ENCODE assay signal across 10 cellular contexts in genomic region chr11:35174666-35175065, GRCh38. TPM values are rescaled to one million over a fixed set of nuclear protein-coding genes. Genes with fewer than 3 reads are reported as not detected.
DNase-seq lines count a peak whose midpoint lies in the region; ATAC-seq and TF ChIP-seq lines count a peak whose summit lies in the region.
"Had no signal": no experiment of that assay in that cellular context is flagged by ENCODE, and none has a peak within 500 bp of the region (broad histone marks: within the 10 kb centered on the region; RNA-seq: fewer than 3 reads in every experiment).

No MANE protein-coding gene starts in this region.

- H3K4me3 Mint-ChIP-seq in T-helper 2 cell treated with Interferon-gamma antibody and Interleukin-4, amounts not matched to agents 5 μg/mL and 100 μg/mL, for 36 hours = peak overlapping the region; percentile 57
- H3K4me3 Mint-ChIP-seq in stimulated activated naive B cell treated with anti-CD40 and anti-IgM and Interleukin-4, amounts not matched to agents 10 μg/mL and 1 μg/mL and 100 μg/mL, for 72 hours = peak overlapping the region; percentile 1
- H3K4me3 Mint-ChIP-seq: neural progenitor cell had no signal

- TF ChIP-seq RAD21 in HCT116 (IDR thresholded peaks at IDR 0.05; ENCODE audit: low read depth) = no peak

- H3K9me3 ChIP-seq in HCT116 (ENCODE audit: control insufficient read depth in 1 of 2, insufficient read depth in 1 of 2, low read depth in 1 of 2, low read length in 2 of 2) = no peaks in the 10 kb centered on the region

- H3K27ac Mint-ChIP-seq in T-helper 2 cell treated with Interferon-gamma antibody and Interleukin-4, amounts not matched to agents 5 μg/mL and 100 μg/mL, for 36 hours = peak overlapping the region; percentile 84
- H3K27ac Mint-ChIP-seq in stimulated activated naive B cell treated with anti-CD40 and anti-IgM and Interleukin-4, amounts not matched to agents 10 μg/mL and 1 μg/mL and 100 μg/mL, for 72 hours = peak overlapping the region; percentile 21
- H3K27ac Mint-ChIP-seq: neural progenitor cell had no signal

- H3K79me2 ChIP-seq in HCT116 (ENCODE audit: insufficient read depth, low read length) = peaks cover 94% of the 10 kb centered on the region

- no peak overlapping the region for H3K9ac ChIP-seq in HCT116 (ENCODE audit: low read length)
- H3K9ac ChIP-seq: neural progenitor cell had no signal

- no peaks in the 10 kb centered on the region for H3K9me2 ChIP-seq in HCT116 (ENCODE audit: insufficient read depth)

- BruUV-seq in HCT116 (replicated peaks; lab: Mats Ljungman, UMichigan) = no TSS peak

- RAD21 ChIA-PET in HCT116 (lab: Charles Lee; ENCODE audit: low non-redundant PET in 1 of 2, low total read pairs in 2 of 2, uncharacterized antibody in 2 of 2, unreplicated experiment in 2 of 2) = interaction anchor here in 1 of 2 experiments (0.9 kb wide), 1 partner anchor 34 kb away, joined by 4 read pairs; no protein-coding TSS in a partner anchor

- H3K27me3 Mint-ChIP-seq in T-helper 2 cell treated with Interferon-gamma antibody and Interleukin-4, amounts not matched to agents 5 μg/mL and 100 μg/mL, for 36 hours (ENCODE audit: low read depth) = no peaks in the 10 kb centered on the region
- no peaks in the 10 kb centered on the region for H3K27me3 Mint-ChIP-seq in stimulated activated naive B cell treated with anti-CD40 and anti-IgM and Interleukin-4, amounts not matched to agents 10 μg/mL and 1 μg/mL and 100 μg/mL, for 72 hours

- POLR2A ChIA-PET in HCT116 (lab: Charles Lee) = interaction anchor here (1.1 to 1.3 kb wide), 2 partner anchors 9 to 12 kb away, joined by 4 to 5 read pairs; no protein-coding TSS in a partner anchor

- intact Hi-C loops in HCT116 (cut with micrococcal nuclease) = no loop called here

- peaks cover 56 to 61% of the 10 kb centered on the region in 2 experiments for H3K4me1 ChIP-seq in HCT116 (ENCODE audit: control insufficient read depth in 1 of 2, insufficient read depth in 2 of 2, low read length in 2 of 2)

- peaks cover 29 to 33% of the 10 kb centered on the region in 2 experiments; a peak in 3 of 4 replicates for H3K36me3 ChIP-seq in HCT116 (ENCODE audit: control insufficient read depth in 1 of 2, insufficient read depth in 2 of 2, low read length in 2 of 2)
- H3K36me3 ChIP-seq: neural progenitor cell had no signal

- no peaks in the 10 kb centered on the region for H4K20me1 ChIP-seq in HCT116 (ENCODE audit: insufficient read depth)

- CTCF ChIA-PET in HCT116 (lab: Charles Lee) = interaction anchor here (1.2 kb wide), 1 partner anchor 177 kb away, joined by 3 read pairs; no protein-coding TSS in a partner anchor

- H2AFZ ChIP-seq in HCT116 (ENCODE audit: low read depth, low read length, poor library complexity, severe bottlenecking) = no peak overlapping the region
- H2AFZ ChIP-seq: neural progenitor cell had no signal

- no peak for TF ChIP-seq CTCF in HCT116 (IDR thresholded peaks at IDR 0.05 in 2 of 3, conservative IDR thresholded peaks at IDR 0.05 in 1 of 3; ENCODE audit: borderline replicate concordance in 1 of 3, insufficient read depth in 1 of 3, low read depth in 2 of 3, low read length in 2 of 3)
- no peak for TF ChIP-seq CTCF in fibroblast of pulmonary artery (IDR thresholded peaks at IDR 0.05; ENCODE audit: low read length, missing control alignments)

- peaks cover 69% of the 10 kb centered on the region for H3K36me3 Mint-ChIP-seq in T-helper 2 cell treated with Interferon-gamma antibody and Interleukin-4, amounts not matched to agents 5 μg/mL and 100 μg/mL, for 36 hours (ENCODE audit: low read depth)
- H3K36me3 Mint-ChIP-seq in stimulated activated naive B cell treated with anti-CD40 and anti-IgM and Interleukin-4, amounts not matched to agents 10 μg/mL and 1 μg/mL and 100 μg/mL, for 72 hours = peaks cover 21 to 42% of the 10 kb centered on the region in 2 donors
- H3K36me3 Mint-ChIP-seq: neural progenitor cell had no signal

- H3K27me3 ChIP-seq in HCT116 (ENCODE audit: insufficient read depth, low read length) = no peaks in the 10 kb centered on the region
- H3K27me3 ChIP-seq: neural progenitor cell had no signal

- H3K4me2 ChIP-seq in HCT116 (ENCODE audit: low read length) = peak overlapping the region; percentile 27
- H3K4me2 ChIP-seq: neural progenitor cell had no signal

- peak; percentile 21; the same call in 1 of the 2 replicates for ATAC-seq in HCT116
- peak; percentile 54 to 69 for ATAC-seq in stimulated activated naive B cell treated with anti-CD40 and anti-IgM and Interleukin-4, amounts not matched to agents 10 μg/mL and 1 μg/mL and 100 μg/mL, for 72 hours (replicated peaks)

- H3K4me3 ChIP-seq in HCT116 (replicated peaks in 1 of 2; ENCODE audit: low read depth in 1 of 2, low read length in 2 of 2) (no peak overlapping the region), fibroblast of pulmonary artery (replicated peaks; ENCODE audit: low read depth, low read length) (no peak overlapping the region)
- H3K4me3 ChIP-seq: neural progenitor cell had no signal

- H3K27ac ChIP-seq in HCT116 (ENCODE audit: low read depth, low read length) = peak overlapping the region; percentile 57
- H3K27ac ChIP-seq: neural progenitor cell had no signal

- DNase-seq in HCT116 (ENCODE audit: low read depth, low spot score) (no peak), fibroblast of pulmonary artery (ENCODE audit: low read depth) (peak; percentile 72), NCI-H2081 treated with DMSO at 0.1 percent for 48 hours (lab: John Stamatoyannopoulos, UW) (no peak), kidney tubule cell (ENCODE audit: low spot score) (no peak), NCI-H2196 treated with DMSO at 0.1 percent for 48 hours (lab: John Stamatoyannopoulos, UW; ENCODE audit: unreplicated experiment) (no peak)
- no peak for DNase-seq in T-helper 2 cell treated with Interferon-gamma antibody and Interleukin-4, amounts not matched to agents 5 μg/mL and 100 μg/mL, for 36 hours (ENCODE audit: low spot score)
- DNase-seq in stimulated activated naive B cell treated with anti-CD40 and anti-IgM and Interleukin-4, amounts not matched to agents 10 μg/mL and 1 μg/mL and 100 μg/mL, for 72 hours = no peak
- no peak for DNase-seq in effector CD4-positive, alpha-beta T cell
- DNase-seq: activated CD4-positive, CD25-positive, alpha-beta regulatory T cell had no signal

- no peak for TF ChIP-seq POLR2A in HCT116 (IDR thresholded peaks at IDR 0.05; ENCODE audit: borderline replicate concordance, extremely low read depth, insufficient read depth, insufficient read length)

- peaks cover 86% of the 10 kb centered on the region for H3K4me1 Mint-ChIP-seq in T-helper 2 cell treated with Interferon-gamma antibody and Interleukin-4, amounts not matched to agents 5 μg/mL and 100 μg/mL, for 36 hours (ENCODE audit: low read depth)
- peaks cover 36 to 78% of the 10 kb centered on the region in 2 donors for H3K4me1 Mint-ChIP-seq in stimulated activated naive B cell treated with anti-CD40 and anti-IgM and Interleukin-4, amounts not matched to agents 10 μg/mL and 1 μg/mL and 100 μg/mL, for 72 hours

- H3K9me3 Mint-ChIP-seq in T-helper 2 cell treated with Interferon-gamma antibody and Interleukin-4, amounts not matched to agents 5 μg/mL and 100 μg/mL, for 36 hours = no peaks in the 10 kb centered on the region
- no peaks in the 10 kb centered on the region for H3K9me3 Mint-ChIP-seq in stimulated activated naive B cell treated with anti-CD40 and anti-IgM and Interleukin-4, amounts not matched to agents 10 μg/mL and 1 μg/mL and 100 μg/mL, for 72 hours
- H3K9me3 Mint-ChIP-seq: neural progenitor cell had no signal

TF ChIP-seq in HCT116, 20 proteins besides CTCF, POLR2A, EP300 and RAD21:
- TF ChIP-seq ZNF274 (IDR thresholded peaks at IDR 0.05; ENCODE audit: low read depth, low read length) (no peak), ZBTB33 (IDR thresholded peaks at IDR 0.05; ENCODE audit: extremely low read depth, insufficient replicate concordance, low read length) (no peak), TCF7L2 (IDR thresholded peaks at IDR 0.05; ENCODE audit: borderline replicate concordance, extremely low read depth, insufficient read depth, insufficient read length) (no peak), MAX (IDR thresholded peaks at IDR 0.05) (0 out of 2 replicates have a peak, but pooled peaks have one; percentile 25), EZH2 (IDR thresholded peaks at IDR 0.05) (no peak), POLR2AphosphoS5 (IDR thresholded peaks at IDR 0.05; ENCODE audit: low read depth, low read length) (no peak), FOSL1 (IDR thresholded peaks at IDR 0.05; ENCODE audit: low read depth) (peak; percentile 13; the same call in 1 of the 2 replicates), SP1 (IDR thresholded peaks at IDR 0.05; ENCODE audit: low read depth) (0 out of 2 replicates have a peak, but pooled peaks have one; percentile 3), EGR1 (IDR thresholded peaks at IDR 0.05; ENCODE audit: low read depth) (no peak)

RNA-seq across cellular contexts. Expression of gene CD44, which starts 35.7 kb away (rescaled TPM):
- 742 TPM for total RNA-seq in HCT116 (2021; ENCODE audit: unreplicated experiment)
- 668 and 736 TPM in 2 replicates for polyA plus RNA-seq in HCT116 (2012)
